Comparison of ENCODE assay signal across 1 cellular context in the genomic region with DNA sequence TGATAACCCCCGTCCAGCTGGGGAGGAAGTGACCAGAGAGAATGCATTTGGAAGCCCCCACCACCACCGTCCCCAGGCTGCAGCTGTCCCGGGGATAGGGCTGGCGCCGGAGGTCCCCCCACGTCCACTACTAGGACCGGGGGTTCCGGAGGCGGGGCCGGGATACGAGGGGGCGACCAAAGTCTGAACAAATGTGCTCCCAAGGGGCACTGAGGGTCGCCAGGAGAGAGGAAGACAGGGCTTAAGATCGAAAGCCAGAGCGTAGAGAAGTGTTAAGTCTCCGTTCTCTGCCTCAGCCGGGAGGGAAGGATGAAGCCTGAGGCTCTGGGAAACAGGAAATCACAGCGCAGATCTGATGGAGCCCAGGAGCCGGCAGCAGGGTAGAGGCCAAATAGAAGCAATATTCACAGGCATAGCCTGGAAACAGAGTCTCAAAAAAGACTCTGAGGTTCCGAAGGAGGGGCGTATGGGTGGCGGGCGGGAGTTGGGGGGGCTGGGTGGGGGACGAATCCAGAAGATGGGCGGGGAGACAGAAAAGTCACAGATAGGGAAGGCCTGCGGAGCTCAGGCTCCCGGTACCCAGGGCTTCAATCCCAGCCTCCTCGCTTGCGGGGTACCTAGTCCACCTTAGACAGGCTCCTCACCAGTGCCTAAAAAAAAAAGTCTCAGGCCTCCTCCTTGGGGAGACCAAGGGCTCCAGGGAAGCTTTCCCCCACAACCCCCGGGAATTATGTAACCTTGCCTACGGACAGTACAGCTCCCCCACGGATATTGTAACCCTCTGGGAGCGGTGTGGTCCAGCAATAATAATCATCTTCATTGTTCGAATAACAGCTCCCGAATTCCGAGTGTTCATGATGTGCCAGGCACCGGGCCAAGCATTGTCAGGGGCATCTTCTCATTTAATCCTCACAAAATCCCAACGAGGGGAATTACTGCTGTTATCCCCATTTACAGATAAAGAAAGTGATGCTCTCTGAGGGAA.
A peak's percentile ranks its signal among the peaks of the same experiment; 100 is the strongest.
TF ChIP-seq lines count a peak whose summit lies in the region.

No MANE protein-coding gene starts in this region.

TF ChIP-seq in K562, 482 proteins besides CTCF, POLR2A, EP300 and RAD21:
- TF ChIP-seq SPI1 (IDR thresholded peaks at IDR 0.05; ENCODE audit: borderline replicate concordance, low read depth, low read length) (0 out of 2 replicates have a peak, but pooled peaks have one; percentile 46), KDM1A (IDR thresholded peaks at IDR 0.05) (peak; percentile 29 to 71; a peak in 3 of 4 replicates), CTBP1 (IDR thresholded peaks at IDR 0.05; ENCODE audit: borderline replicate concordance) (peak; percentile 75), RBBP5 (IDR thresholded peaks at IDR 0.05; ENCODE audit: borderline replicate concordance, insufficient read depth, low read length, poor library complexity, severe bottlenecking) (peak; percentile 38), ZNF766 (CRISPR knock-in tag; conservative IDR thresholded peaks at IDR 0.05) (no peak), MECOM (CRISPR knock-in tag; IDR thresholded peaks at IDR 0.05) (no peak), RCOR1 (IDR thresholded peaks at IDR 0.05; ENCODE audit: borderline replicate concordance in 1 of 2, low read depth in 2 of 2, low read length in 2 of 2) (peak in 1 of 2 experiments; percentile 84; a peak in 2 of 4 replicates), HDAC1 (IDR thresholded peaks at IDR 0.05) (0 out of 4 replicates have a peak, but pooled peaks of 1 of the 2 experiments have one; percentile 34), TFAP4 (CRISPR knock-in tag; IDR thresholded peaks at IDR 0.05; ENCODE audit: borderline replicate concordance) (peak; percentile 42; the same call in 1 of the 2 replicates), ZFP91 (CRISPR knock-in tag; IDR thresholded peaks at IDR 0.05) (0 out of 2 replicates have a peak, but pooled peaks have one; percentile 15), E2F3 (CRISPR knock-in tag; IDR thresholded peaks at IDR 0.05) (no peak), HDAC2 (IDR thresholded peaks at IDR 0.05) (0 out of 2 replicates have a peak, but pooled peaks have one; percentile 14)
- TF ChIP-seq, protein P1, sequence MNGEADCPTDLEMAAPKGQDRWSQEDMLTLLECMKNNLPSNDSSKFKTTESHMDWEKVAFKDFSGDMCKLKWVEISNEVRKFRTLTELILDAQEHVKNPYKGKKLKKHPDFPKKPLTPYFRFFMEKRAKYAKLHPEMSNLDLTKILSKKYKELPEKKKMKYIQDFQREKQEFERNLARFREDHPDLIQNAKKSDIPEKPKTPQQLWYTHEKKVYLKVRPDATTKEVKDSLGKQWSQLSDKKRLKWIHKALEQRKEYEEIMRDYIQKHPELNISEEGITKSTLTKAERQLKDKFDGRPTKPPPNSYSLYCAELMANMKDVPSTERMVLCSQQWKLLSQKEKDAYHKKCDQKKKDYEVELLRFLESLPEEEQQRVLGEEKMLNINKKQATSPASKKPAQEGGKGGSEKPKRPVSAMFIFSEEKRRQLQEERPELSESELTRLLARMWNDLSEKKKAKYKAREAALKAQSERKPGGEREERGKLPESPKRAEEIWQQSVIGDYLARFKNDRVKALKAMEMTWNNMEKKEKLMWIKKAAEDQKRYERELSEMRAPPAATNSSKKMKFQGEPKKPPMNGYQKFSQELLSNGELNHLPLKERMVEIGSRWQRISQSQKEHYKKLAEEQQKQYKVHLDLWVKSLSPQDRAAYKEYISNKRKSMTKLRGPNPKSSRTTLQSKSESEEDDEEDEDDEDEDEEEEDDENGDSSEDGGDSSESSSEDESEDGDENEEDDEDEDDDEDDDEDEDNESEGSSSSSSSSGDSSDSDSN (IDR thresholded peaks at IDR 0.05; ENCODE audit: borderline replicate concordance in 1 of 2, low read depth in 2 of 2, low read length in 2 of 2) = peak in 1 of 2 experiments; percentile 70; a peak in 1 of 4 replicates
- TF ChIP-seq, protein P2, sequence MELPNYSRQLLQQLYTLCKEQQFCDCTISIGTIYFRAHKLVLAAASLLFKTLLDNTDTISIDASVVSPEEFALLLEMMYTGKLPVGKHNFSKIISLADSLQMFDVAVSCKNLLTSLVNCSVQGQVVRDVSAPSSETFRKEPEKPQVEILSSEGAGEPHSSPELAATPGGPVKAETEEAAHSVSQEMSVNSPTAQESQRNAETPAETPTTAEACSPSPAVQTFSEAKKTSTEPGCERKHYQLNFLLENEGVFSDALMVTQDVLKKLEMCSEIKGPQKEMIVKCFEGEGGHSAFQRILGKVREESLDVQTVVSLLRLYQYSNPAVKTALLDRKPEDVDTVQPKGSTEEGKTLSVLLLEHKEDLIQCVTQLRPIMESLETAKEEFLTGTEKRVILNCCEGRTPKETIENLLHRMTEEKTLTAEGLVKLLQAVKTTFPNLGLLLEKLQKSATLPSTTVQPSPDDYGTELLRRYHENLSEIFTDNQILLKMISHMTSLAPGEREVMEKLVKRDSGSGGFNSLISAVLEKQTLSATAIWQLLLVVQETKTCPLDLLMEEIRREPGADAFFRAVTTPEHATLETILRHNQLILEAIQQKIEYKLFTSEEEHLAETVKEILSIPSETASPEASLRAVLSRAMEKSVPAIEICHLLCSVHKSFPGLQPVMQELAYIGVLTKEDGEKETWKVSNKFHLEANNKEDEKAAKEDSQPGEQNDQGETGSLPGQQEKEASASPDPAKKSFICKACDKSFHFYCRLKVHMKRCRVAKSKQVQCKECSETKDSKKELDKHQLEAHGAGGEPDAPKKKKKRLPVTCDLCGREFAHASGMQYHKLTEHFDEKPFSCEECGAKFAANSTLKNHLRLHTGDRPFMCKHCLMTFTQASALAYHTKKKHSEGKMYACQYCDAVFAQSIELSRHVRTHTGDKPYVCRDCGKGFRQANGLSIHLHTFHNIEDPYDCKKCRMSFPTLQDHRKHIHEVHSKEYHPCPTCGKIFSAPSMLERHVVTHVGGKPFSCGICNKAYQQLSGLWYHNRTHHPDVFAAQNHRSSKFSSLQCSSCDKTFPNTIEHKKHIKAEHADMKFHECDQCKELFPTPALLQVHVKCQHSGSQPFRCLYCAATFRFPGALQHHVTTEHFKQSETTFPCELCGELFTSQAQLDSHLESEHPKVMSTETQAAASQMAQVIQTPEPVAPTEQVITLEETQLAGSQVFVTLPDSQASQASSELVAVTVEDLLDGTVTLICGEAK (IDR thresholded peaks at IDR 0.05) = 0 out of 2 replicates have a peak, but pooled peaks have one; percentile 33
- TF ChIP-seq, protein P2 (CRISPR knock-in tag; IDR thresholded peaks at IDR 0.05) = no peak
